In genomic region chr1:212737559-212737958, GRCh38 we compare ENCODE assay signal across 24 cellular contexts. TPM values are rescaled to one million over a fixed set of nuclear protein-coding genes. Genes with fewer than 3 reads are reported as not detected.
DNase-seq lines count a peak whose midpoint lies in the region; ATAC-seq, FAIRE-seq and TF ChIP-seq lines count a peak whose summit lies in the region.
"Had no signal": no experiment of that assay in that cellular context is flagged by ENCODE, and none has a peak within 500 bp of the region (broad histone marks: within the 10 kb centered on the region; RNA-seq: fewer than 3 reads in every experiment).

No MANE protein-coding gene starts in this region.

- TF ChIP-seq CTCF in natural killer cell (IDR thresholded peaks at IDR 0.05) = no peak
- TF ChIP-seq CTCF in K562 (IDR thresholded peaks at IDR 0.05 in 2 of 3, conservative IDR thresholded peaks at IDR 0.05 in 1 of 3; ENCODE audit: insufficient read depth in 2 of 3, low read depth in 1 of 3, low read length in 3 of 3) = no peak

- peak in 2 of 3 experiments; percentile 10 to 56 for DNase-seq in NCI-H1417 (lab: John Stamatoyannopoulos, UW)
- no peak for DNase-seq in NCI-H1417 treated with DMSO at 0.1 percent for 48 hours (lab: John Stamatoyannopoulos, UW)
- DNase-seq in activated CD4-positive, alpha-beta memory T cell treated with anti-CD3 and anti-CD28 coated beads for 36 hours = no peak
- DNase-seq in activated CD4-positive, alpha-beta memory T cell treated with anti-CD3 and anti-CD28 coated beads, Interleukin-2, amount 10 ng/mL, durations not matched to agents 7 days and 5 days = no peak
- no peak for DNase-seq in natural killer cell treated with Interleukin-12 subunit alpha and Interleukin-12 subunit beta and Interleukin-15 and Interleukin-18, amount 100 ng/mL, for 72 hours (ENCODE audit: low spot score)
- DNase-seq in natural killer cell = no peak
- DNase-seq in K562 (ENCODE audit: extremely low read depth in 1 of 4, low spot score in 3 of 4) = no peak
- DNase-seq: 8988T, ACHN, GM23248, H9, HFFc6, MM.1S, NCI-H2107, NCI-H446 treated with DMSO at 0.1 percent for 48 hours, NCI-H526, SHP77, SW 1271 had no signal

- POLR2A ChIA-PET in activated CD4-positive, alpha-beta memory T cell treated with anti-CD3 and anti-CD28 coated beads for 36 hours (lab: Charles Lee) = interaction anchor here (0.6 to 1.5 kb wide), 3 partner anchors 9 to 102 kb away, joined by 3 to 6 read pairs (median 4); no protein-coding TSS in a partner anchor
- POLR2A ChIA-PET in activated CD4-positive, alpha-beta memory T cell treated with anti-CD3 and anti-CD28 coated beads, Interleukin-2, amount 10 ng/mL, durations not matched to agents 7 days and 5 days (lab: Charles Lee) = interaction anchor here (1.4 to 2.9 kb wide), 3 partner anchors 10 to 73 kb away, joined by 3 to 10 read pairs (median 4); no protein-coding TSS in a partner anchor
- POLR2A ChIA-PET in K562 (lab: Yijun Ruan, JAX) = interaction anchor here (0.6 to 0.9 kb wide), 3 partner anchors 34 to 120 kb away, joined by 3 read pairs; no protein-coding TSS in a partner anchor

- H3K4me2 ChIP-seq in K562 (ENCODE audit: insufficient read depth, low read length) = no peak overlapping the region
- H3K4me2 ChIP-seq: KMS-11 had no signal

- H3K79me2 ChIP-seq in K562 (ENCODE audit: control insufficient read depth, insufficient read depth, low read length) = peaks cover 9% of the 10 kb centered on the region; the same call in 2 of the 3 replicates

- peaks cover 3% of the 10 kb centered on the region; the same call in 1 of the 2 replicates for H3K9me3 ChIP-seq in K562 (replicated peaks; ENCODE audit: control insufficient read depth, insufficient read depth, low read depth, low read length)

- peaks cover 33% of the 10 kb centered on the region for H3K4me1 Mint-ChIP-seq in activated CD4-positive, alpha-beta memory T cell treated with anti-CD3 and anti-CD28 coated beads for 36 hours (ENCODE audit: low read depth)
- peaks cover 43% of the 10 kb centered on the region for H3K4me1 Mint-ChIP-seq in activated CD4-positive, alpha-beta memory T cell treated with anti-CD3 and anti-CD28 coated beads, Interleukin-2, amount 10 ng/mL, durations not matched to agents 7 days and 5 days
- H3K4me1 Mint-ChIP-seq in natural killer cell treated with Interleukin-12 subunit alpha and Interleukin-12 subunit beta and Interleukin-15 and Interleukin-18, amount 100 ng/mL, for 72 hours (ENCODE audit: low read depth in 2 of 2) = peaks cover 20 to 35% of the 10 kb centered on the region in 2 donors
- H3K4me1 Mint-ChIP-seq in natural killer cell = peaks cover 7 to 13% of the 10 kb centered on the region in 2 donors
- H3K4me1 Mint-ChIP-seq: H9 had no signal

- H3K27ac ChIP-seq in K562 (ENCODE audit: extremely low read depth, low read depth, low read length) = no peak overlapping the region
- H3K27ac ChIP-seq: GM23248, KMS-11, RWPE1 had no signal

- H3K9ac ChIP-seq in K562 (ENCODE audit: insufficient read depth in 1 of 2, low read depth in 2 of 2, low read length in 2 of 2) = no peak overlapping the region
- H3K9ac ChIP-seq: GM23248, KMS-11 had no signal

- FAIRE-seq in K562 (lab: Jason Lieb, UNC) = no peak
- FAIRE-seq: GM18507, HTR-8/SVneo had no signal

- CTCF ChIA-PET in activated CD4-positive, alpha-beta memory T cell treated with anti-CD3 and anti-CD28 coated beads for 36 hours (lab: Charles Lee) = interaction anchor here (0.7 to 3.8 kb wide), 8 partner anchors 9 to 73 kb away, joined by 3 to 24 read pairs (median 4); no protein-coding TSS in a partner anchor
- CTCF ChIA-PET in activated CD4-positive, alpha-beta memory T cell treated with anti-CD3 and anti-CD28 coated beads, Interleukin-2, amount 10 ng/mL, durations not matched to agents 7 days and 5 days (lab: Charles Lee) = interaction anchor here (0.7 to 4.1 kb wide), 8 partner anchors 13 to 129 kb away, joined by 3 to 33 read pairs (median 5); partner anchors contain the start of gene ATF3
- CTCF ChIA-PET in K562 (lab: Yijun Ruan, JAX; ENCODE audit: low intra/inter-chr PET ratio) = no interaction called here

- H3K27me3 Mint-ChIP-seq in activated CD4-positive, alpha-beta memory T cell treated with anti-CD3 and anti-CD28 coated beads for 36 hours = no peaks in the 10 kb centered on the region
- H3K27me3 Mint-ChIP-seq in activated CD4-positive, alpha-beta memory T cell treated with anti-CD3 and anti-CD28 coated beads, Interleukin-2, amount 10 ng/mL, durations not matched to agents 7 days and 5 days = no peaks in the 10 kb centered on the region
- no peaks in the 10 kb centered on the region for H3K27me3 Mint-ChIP-seq in natural killer cell treated with Interleukin-12 subunit alpha and Interleukin-12 subunit beta and Interleukin-15 and Interleukin-18, amount 100 ng/mL, for 72 hours
- no peaks in the 10 kb centered on the region for H3K27me3 Mint-ChIP-seq in natural killer cell (ENCODE audit: low read depth in 2 of 2)

- no peak overlapping the region for H2AFZ ChIP-seq in K562 (ENCODE audit: low read depth, low read length)
- H2AFZ ChIP-seq: GM23248 had no signal

- H3K9me3 Mint-ChIP-seq in activated CD4-positive, alpha-beta memory T cell treated with anti-CD3 and anti-CD28 coated beads for 36 hours = peaks cover 9% of the 10 kb centered on the region
- peaks cover 13% of the 10 kb centered on the region for H3K9me3 Mint-ChIP-seq in activated CD4-positive, alpha-beta memory T cell treated with anti-CD3 and anti-CD28 coated beads, Interleukin-2, amount 10 ng/mL, durations not matched to agents 7 days and 5 days
- H3K9me3 Mint-ChIP-seq in natural killer cell treated with Interleukin-12 subunit alpha and Interleukin-12 subunit beta and Interleukin-15 and Interleukin-18, amount 100 ng/mL, for 72 hours = no peaks in the 10 kb centered on the region
- H3K9me3 Mint-ChIP-seq in natural killer cell = no peaks in the 10 kb centered on the region
- H3K9me3 Mint-ChIP-seq: H9, HFFc6 had no signal

- TF ChIP-seq EP300 in K562 (IDR thresholded peaks at IDR 0.05; ENCODE audit: low read length) = no peak

- TF ChIP-seq RAD21 in K562 (CRISPR knock-in tag; conservative IDR thresholded peaks at IDR 0.05 in 1 of 2, IDR thresholded peaks at IDR 0.05 in 1 of 2) = no peak

- no TSS peak for BruUV-seq in K562 (replicated peaks; lab: Mats Ljungman, UMichigan)

- in situ Hi-C loops in K562 (cut with MboI) = no loop called here

- H3K9me1 ChIP-seq in K562 (ENCODE audit: control insufficient read depth, insufficient read depth, low read length) = no peaks in the 10 kb centered on the region

- intact Hi-C loops in activated CD4-positive, alpha-beta memory T cell treated with anti-CD3 and anti-CD28 coated beads for 36 hours (cut with micrococcal nuclease) = no loop called here
- intact Hi-C loops in natural killer cell (cut with micrococcal nuclease) (no loop called here), K562 (cut with micrococcal nuclease) (no loop called here)

- peaks cover 27% of the 10 kb centered on the region for H3K36me3 Mint-ChIP-seq in activated CD4-positive, alpha-beta memory T cell treated with anti-CD3 and anti-CD28 coated beads for 36 hours
- H3K36me3 Mint-ChIP-seq in activated CD4-positive, alpha-beta memory T cell treated with anti-CD3 and anti-CD28 coated beads, Interleukin-2, amount 10 ng/mL, durations not matched to agents 7 days and 5 days (ENCODE audit: low read depth) = peaks cover 38% of the 10 kb centered on the region
- peaks cover 21% of the 10 kb centered on the region for H3K36me3 Mint-ChIP-seq in natural killer cell treated with Interleukin-12 subunit alpha and Interleukin-12 subunit beta and Interleukin-15 and Interleukin-18, amount 100 ng/mL, for 72 hours
- peaks cover 13% of the 10 kb centered on the region for H3K36me3 Mint-ChIP-seq in natural killer cell

- H3K36me3 ChIP-seq in K562 (ENCODE audit: control insufficient read depth, insufficient read depth, low read length) = peaks cover 23% of the 10 kb centered on the region

- no peaks in the 10 kb centered on the region for H4K20me1 ChIP-seq in K562 (replicated peaks; ENCODE audit: control insufficient read depth, insufficient read depth, low read length)

- no peak overlapping the region for H3K4me3 ChIP-seq in K562
- H3K4me3 ChIP-seq: GM23248 had no signal

- ATAC-seq in natural killer cell treated with Interleukin-12 subunit alpha and Interleukin-12 subunit beta and Interleukin-15 and Interleukin-18, amount 100 ng/mL, for 72 hours = no peak
- ATAC-seq in natural killer cell = no peak
- ATAC-seq in K562 = no peak
- ATAC-seq in GM21390 (IDR thresholded peaks at IDR 0.05; ENCODE audit: unreplicated experiment) = no peak
- ATAC-seq: Panc1 had no signal

- TF ChIP-seq POLR2A in K562 (conservative IDR thresholded peaks at IDR 0.05) = no peak

- H3K4me1 ChIP-seq in K562 (replicated peaks in 1 of 2; ENCODE audit: control insufficient read depth in 2 of 2, insufficient read depth in 2 of 2, low read length in 2 of 2) = no peaks in the 10 kb centered on the region

- peak overlapping the region; percentile 89 for H3K27ac Mint-ChIP-seq in activated CD4-positive, alpha-beta memory T cell treated with anti-CD3 and anti-CD28 coated beads for 36 hours
- no peak overlapping the region for H3K27ac Mint-ChIP-seq in activated CD4-positive, alpha-beta memory T cell treated with anti-CD3 and anti-CD28 coated beads, Interleukin-2, amount 10 ng/mL, durations not matched to agents 7 days and 5 days
- peak overlapping the region; percentile 83 to 87 for H3K27ac Mint-ChIP-seq in natural killer cell treated with Interleukin-12 subunit alpha and Interleukin-12 subunit beta and Interleukin-15 and Interleukin-18, amount 100 ng/mL, for 72 hours
- H3K27ac Mint-ChIP-seq in natural killer cell = no peak overlapping the region
- H3K27ac Mint-ChIP-seq: H9, HFFc6 had no signal

- H3K27me3 ChIP-seq in K562 (ENCODE audit: control insufficient read depth in 2 of 2, insufficient read depth in 2 of 2, low read length in 2 of 2) = no peaks in the 10 kb centered on the region

- no peak overlapping the region for H3K4me3 Mint-ChIP-seq in activated CD4-positive, alpha-beta memory T cell treated with anti-CD3 and anti-CD28 coated beads for 36 hours
- H3K4me3 Mint-ChIP-seq in activated CD4-positive, alpha-beta memory T cell treated with anti-CD3 and anti-CD28 coated beads, Interleukin-2, amount 10 ng/mL, durations not matched to agents 7 days and 5 days = no peak overlapping the region
- H3K4me3 Mint-ChIP-seq in natural killer cell treated with Interleukin-12 subunit alpha and Interleukin-12 subunit beta and Interleukin-15 and Interleukin-18, amount 100 ng/mL, for 72 hours = peak overlapping the region; percentile 79
- no peak overlapping the region for H3K4me3 Mint-ChIP-seq in natural killer cell
- H3K4me3 Mint-ChIP-seq: H9, HFFc6 had no signal

RNA-seq across cellular contexts. Expression of gene BATF3, which starts 37.9 kb away (rescaled TPM):
- total RNA-seq in activated CD4-positive, alpha-beta memory T cell treated with anti-CD3 and anti-CD28 coated beads for 36 hours = 100 to 1,000 TPM; 314 to 320 TPM
- total RNA-seq in activated CD4-positive, alpha-beta memory T cell treated with anti-CD3 and anti-CD28 coated beads, Interleukin-2, amount 10 ng/mL, durations not matched to agents 7 days and 5 days = 10 to 100 TPM; 56.5 to 56.7 TPM
- total RNA-seq in natural killer cell treated with Interleukin-12 subunit alpha and Interleukin-12 subunit beta and Interleukin-15 and Interleukin-18, amount 100 ng/mL, for 72 hours = 100 to 1,000 TPM in 1 of 2 donors, 10 to 100 TPM in 1; 46.6 to 137 TPM
- total RNA-seq in natural killer cell (1 to 10 TPM in 2 of 3 donors, under 1 TPM in 1; 0.25 to 3.6 (median 1.2) TPM), K562 (2014; rRNA removed) (3.4 and 3.6 TPM in 2 replicates), K562 (2014; rRNA removed; fragmentation: Illumina TruSeq; extraction: Trizol) (0.96 and 1.1 TPM in 2 replicates), K562 (2015; rRNA removed; fragmentation: Illumina TruSeq; extraction: Trizol) (0.40 and 0.57 TPM in 2 replicates), K562 (2021) (2.0 and 3.8 TPM in 2 replicates)
- 1.7 and 2.4 TPM in 2 replicates for total RNA-seq in K562 (2011; cell fraction: chromatin; rRNA removed; ENCODE audit: low replicate concordance)
- 1.3 and 1.6 TPM in 2 replicates for total RNA-seq in K562 (2011; cell fraction: nucleolus; rRNA removed)
- 1.2 and 2.6 TPM in 2 replicates for total RNA-seq in K562 (2011; cell fraction: nucleoplasm; rRNA removed)
- polyA plus RNA-seq in K562 (2011; rRNA removed) (0.93 and 2.0 TPM in 2 replicates), K562 (2014; fragmentation: Illumina TruSeq; extraction: Trizol) (2.7 and 3.1 TPM in 2 replicates), K562 (2014; fragmentation: Nextera tagmentation; extraction: Ambion mirVana) (under 1 TPM; 0.51 to 0.57 TPM), K562 (2014; rRNA removed) (3.8 and 5.2 TPM in 2 replicates)
- 0.68 and 4.4 TPM in 2 replicates for polyA plus RNA-seq in K562 (2011; cell fraction: cytosol; rRNA removed)
- polyA plus RNA-seq in K562 (2011; cell fraction: nucleus; rRNA removed) = 0.48 and 0.71 TPM in 2 replicates
- polyA plus RNA-seq in K562 (2012) = 1.9 and 8.3 TPM in 2 replicates
- 0.18 and 0.25 TPM in 2 replicates for polyA minus RNA-seq in K562 (2011; rRNA and poly(A)+ RNA removed)
- 1.1 TPM in 1 of 2 replicates, not detected in the other for polyA minus RNA-seq in K562 (2011; cell fraction: cytosol; rRNA and poly(A)+ RNA removed)
- 0.11 and 0.54 TPM in 2 replicates for polyA minus RNA-seq in K562 (2011; cell fraction: nucleus; rRNA and poly(A)+ RNA removed)

RNA-seq across cellular contexts. Expression of gene NSL1, which starts 54.0 kb away (rescaled TPM):
- 10 to 100 TPM; 39.8 to 41.8 TPM for total RNA-seq in activated CD4-positive, alpha-beta memory T cell treated with anti-CD3 and anti-CD28 coated beads for 36 hours
- total RNA-seq in activated CD4-positive, alpha-beta memory T cell treated with anti-CD3 and anti-CD28 coated beads, Interleukin-2, amount 10 ng/mL, durations not matched to agents 7 days and 5 days = 10 to 100 TPM; 36.4 to 38.1 TPM
- 10 to 100 TPM; 27.7 to 44.7 TPM for total RNA-seq in natural killer cell treated with Interleukin-12 subunit alpha and Interleukin-12 subunit beta and Interleukin-15 and Interleukin-18, amount 100 ng/mL, for 72 hours
- total RNA-seq in natural killer cell (10 to 100 TPM; 17.0 to 23.8 (median 23.4) TPM), K562 (2014; rRNA removed) (52.7 and 56.0 TPM in 2 replicates), K562 (2014; rRNA removed; fragmentation: Illumina TruSeq; extraction: Trizol) (54.8 and 58.5 TPM in 2 replicates), K562 (2015; rRNA removed; fragmentation: Illumina TruSeq; extraction: Trizol) (51.9 and 53.5 TPM in 2 replicates), K562 (2021) (59.1 and 65.4 TPM in 2 replicates)
- total RNA-seq in K562 (2011; cell fraction: chromatin; rRNA removed; ENCODE audit: low replicate concordance) = 68.3 and 152 TPM in 2 replicates
- 51.7 and 54.7 TPM in 2 replicates for total RNA-seq in K562 (2011; cell fraction: nucleolus; rRNA removed)
- 109 and 198 TPM in 2 replicates for total RNA-seq in K562 (2011; cell fraction: nucleoplasm; rRNA removed)
- polyA plus RNA-seq in K562 (2011; rRNA removed) (52.3 and 79.7 TPM in 2 replicates), K562 (2014; fragmentation: Illumina TruSeq; extraction: Trizol) (57.7 and 63.6 TPM in 2 replicates), K562 (2014; fragmentation: Nextera tagmentation; extraction: Ambion mirVana) (100 to 1,000 TPM in 1 of 2 experiments, 10 to 100 TPM in 1; 85.9 to 105 TPM), K562 (2014; rRNA removed) (74.0 and 108 TPM in 2 replicates)
- polyA plus RNA-seq in K562 (2011; cell fraction: cytosol; rRNA removed) = 41.6 and 68.1 TPM in 2 replicates
- 28.7 and 32.7 TPM in 2 replicates for polyA plus RNA-seq in K562 (2011; cell fraction: nucleus; rRNA removed)
- polyA plus RNA-seq in K562 (2012) = 42.5 and 47.5 TPM in 2 replicates
- polyA minus RNA-seq in K562 (2011; rRNA and poly(A)+ RNA removed) = 41.2 and 43.1 TPM in 2 replicates
- 23.0 and 28.3 TPM in 2 replicates for polyA minus RNA-seq in K562 (2011; cell fraction: cytosol; rRNA and poly(A)+ RNA removed)
- polyA minus RNA-seq in K562 (2011; cell fraction: nucleus; rRNA and poly(A)+ RNA removed) = 43.8 and 74.5 TPM in 2 replicates

RNA-seq across cellular contexts. Expression of gene TATDN3, which starts 54.1 kb away (rescaled TPM):
- total RNA-seq in activated CD4-positive, alpha-beta memory T cell treated with anti-CD3 and anti-CD28 coated beads for 36 hours = 10 to 100 TPM; 19.2 to 20.7 TPM
- 10 to 100 TPM; 18.6 to 20.2 TPM for total RNA-seq in activated CD4-positive, alpha-beta memory T cell treated with anti-CD3 and anti-CD28 coated beads, Interleukin-2, amount 10 ng/mL, durations not matched to agents 7 days and 5 days
- 1 to 10 TPM; 5.7 to 9.8 TPM for total RNA-seq in natural killer cell treated with Interleukin-12 subunit alpha and Interleukin-12 subunit beta and Interleukin-15 and Interleukin-18, amount 100 ng/mL, for 72 hours
- 10 to 100 TPM; 11.6 to 14.6 (median 13.4) TPM for total RNA-seq in natural killer cell
- 26.3 and 65.1 TPM in 2 replicates for total RNA-seq in K562 (2011; cell fraction: chromatin; rRNA removed; ENCODE audit: low replicate concordance)
- total RNA-seq in K562 (2011; cell fraction: nucleolus; rRNA removed) = 14.8 and 16.3 TPM in 2 replicates
- 28.2 and 42.8 TPM in 2 replicates for total RNA-seq in K562 (2011; cell fraction: nucleoplasm; rRNA removed)
- total RNA-seq in K562 (2014; rRNA removed) = 18.3 and 19.0 TPM in 2 replicates
- 33.3 and 41.3 TPM in 2 replicates for total RNA-seq in K562 (2014; rRNA removed; fragmentation: Illumina TruSeq; extraction: Trizol)
- total RNA-seq in K562 (2015; rRNA removed; fragmentation: Illumina TruSeq; extraction: Trizol) = 20.1 and 21.3 TPM in 2 replicates
- total RNA-seq in K562 (2021) = 24.5 and 28.2 TPM in 2 replicates
- 35.0 and 46.9 TPM in 2 replicates for polyA plus RNA-seq in K562 (2011; rRNA removed)
- polyA plus RNA-seq in K562 (2011; cell fraction: cytosol; rRNA removed) = 9.9 and 17.6 TPM in 2 replicates
- 11.3 and 14.2 TPM in 2 replicates for polyA plus RNA-seq in K562 (2011; cell fraction: nucleus; rRNA removed)
- 20.2 and 29.8 TPM in 2 replicates for polyA plus RNA-seq in K562 (2012)
- 22.8 and 26.8 TPM in 2 replicates for polyA plus RNA-seq in K562 (2014; fragmentation: Illumina TruSeq; extraction: Trizol)
- 10 to 100 TPM; 68.1 to 79.9 TPM for polyA plus RNA-seq in K562 (2014; fragmentation: Nextera tagmentation; extraction: Ambion mirVana)
- polyA plus RNA-seq in K562 (2014; rRNA removed) = 25.0 and 25.2 TPM in 2 replicates
- 34.8 and 38.7 TPM in 2 replicates for polyA minus RNA-seq in K562 (2011; rRNA and poly(A)+ RNA removed)
- 7.4 and 12.8 TPM in 2 replicates for polyA minus RNA-seq in K562 (2011; cell fraction: cytosol; rRNA and poly(A)+ RNA removed)
- polyA minus RNA-seq in K562 (2011; cell fraction: nucleus; rRNA and poly(A)+ RNA removed) = 9.4 and 18.4 TPM in 2 replicates

Comparison
In these comparisons a context has a peak if more than half of its experiments do, and no peak if none do; other contexts are left out.
1. DNase-seq: peak in NCI-H1417 (2 of 3); none in NCI-H1417 treated with DMSO at 0.1 percent for 48 hours (single experiment), activated CD4-positive, alpha-beta memory T cell treated with anti-CD3 and anti-CD28 coated beads for 36 hours (single experiment), activated CD4-positive, alpha-beta memory T cell treated with anti-CD3 and anti-CD28 coated beads, Interleukin-2, amount 10 ng/mL, durations not matched to agents 7 days and 5 days (single experiment), natural killer cell treated with Interleukin-12 subunit alpha and Interleukin-12 subunit beta and Interleukin-15 and Interleukin-18, amount 100 ng/mL, for 72 hours (single experiment), natural killer cell (single experiment) and K562 (0 of 4).
2. H3K27ac Mint-ChIP-seq: peak in activated CD4-positive, alpha-beta memory T cell treated with anti-CD3 and anti-CD28 coated beads for 36 hours (single experiment) and natural killer cell treated with Interleukin-12 subunit alpha and Interleukin-12 subunit beta and Interleukin-15 and Interleukin-18, amount 100 ng/mL, for 72 hours (2 of 2); none in activated CD4-positive, alpha-beta memory T cell treated with anti-CD3 and anti-CD28 coated beads, Interleukin-2, amount 10 ng/mL, durations not matched to agents 7 days and 5 days (single experiment) and natural killer cell (0 of 2).
3. RNA of gene BATF3, which starts 37.9 kb away (total RNA-seq): 314 to 320 TPM in activated CD4-positive, alpha-beta memory T cell treated with anti-CD3 and anti-CD28 coated beads for 36 hours, 46.6 to 137 TPM in natural killer cell treated with Interleukin-12 subunit alpha and Interleukin-12 subunit beta and Interleukin-15 and Interleukin-18, amount 100 ng/mL, for 72 hours and 56.5 to 56.7 TPM in activated CD4-positive, alpha-beta memory T cell treated with anti-CD3 and anti-CD28 coated beads, Interleukin-2, amount 10 ng/mL, durations not matched to agents 7 days and 5 days; 0.40 to 3.8 TPM in K562 and 0.25 to 3.6 TPM in natural killer cell; every median in the first group is over 4 times any median in the second.